ENCODE assay signal across 8 cellular contexts in genomic region chr7:130942211-130942964, GRCh38.
DNase-seq lines count a peak whose midpoint lies in the region; ATAC-seq and TF ChIP-seq lines count a peak whose summit lies in the region.

No MANE protein-coding gene starts in this region.

- WGBS in testis, 2 donors: 20 to 21% methylated on average over 10 of the region's 10 CpGs

- H3K4me1 ChIP-seq in right atrium auricular region (peaks cover 0 to 68% of the 10 kb centered on the region in 2 donors), testis (peaks cover 34% of the 10 kb centered on the region)

- ATAC-seq in HG03196 (IDR thresholded peaks at IDR 0.05; ENCODE audit: unreplicated experiment) (no peak), HG03354 (IDR thresholded peaks at IDR 0.05; ENCODE audit: poor library complexity, severe bottlenecking, unreplicated experiment) (no peak)

- no peak for TF ChIP-seq POLR2A in testis (IDR thresholded peaks at IDR 0.05)

- H3K9me3 ChIP-seq in right atrium auricular region (no peaks in the 10 kb centered on the region), testis (no peaks in the 10 kb centered on the region)

- H3K4me3 ChIP-seq in right atrium auricular region (peak overlapping the region in 1 of 2 donors; percentile 40), testis (no peak overlapping the region)

- no peaks in the 10 kb centered on the region for H3K27me3 Mint-ChIP-seq in T-helper 1 cell treated with Interleukin-12 subunit alpha and Interleukin-12 subunit beta and Interleukin-4 antibody, amounts not matched to agents 30 μg/mL and 1 μg/mL, for 36 hours (ENCODE audit: low read depth)
- H3K27me3 Mint-ChIP-seq in activated T-helper 1 cell treated with anti-CD3 and anti-CD28 coated beads, Interleukin-12 subunit alpha, Interleukin-12 subunit beta, Interleukin-2, Interleukin-4 antibody, amounts not matched to agents 30 ng/mL and 10 ng/mL and 1 ng/mL, durations not matched to agents 14 hours and 24 hours and 36 hours (ENCODE audit: insufficient read depth): no peaks in the 10 kb centered on the region

- H3K36me3 Mint-ChIP-seq in T-helper 1 cell treated with Interleukin-12 subunit alpha and Interleukin-12 subunit beta and Interleukin-4 antibody, amounts not matched to agents 30 μg/mL and 1 μg/mL, for 36 hours (ENCODE audit: low read depth): peaks cover 60% of the 10 kb centered on the region
- H3K36me3 Mint-ChIP-seq in activated T-helper 1 cell treated with anti-CD3 and anti-CD28 coated beads, Interleukin-12 subunit alpha, Interleukin-12 subunit beta, Interleukin-2, Interleukin-4 antibody, amounts not matched to agents 30 ng/mL and 10 ng/mL and 1 ng/mL, durations not matched to agents 14 hours and 24 hours and 36 hours (ENCODE audit: low read depth): peaks cover 54% of the 10 kb centered on the region

- peaks cover 19% of the 10 kb centered on the region for H3K36me3 ChIP-seq in right atrium auricular region
- no peaks in the 10 kb centered on the region for H3K36me3 ChIP-seq in testis (ENCODE audit: low read depth, missing control alignments)

- no peaks in the 10 kb centered on the region for H3K9me3 Mint-ChIP-seq in T-helper 1 cell treated with Interleukin-12 subunit alpha and Interleukin-12 subunit beta and Interleukin-4 antibody, amounts not matched to agents 30 μg/mL and 1 μg/mL, for 36 hours
- H3K9me3 Mint-ChIP-seq in activated T-helper 1 cell treated with anti-CD3 and anti-CD28 coated beads, Interleukin-12 subunit alpha, Interleukin-12 subunit beta, Interleukin-2, Interleukin-4 antibody, amounts not matched to agents 30 ng/mL and 10 ng/mL and 1 ng/mL, durations not matched to agents 14 hours and 24 hours and 36 hours: no peaks in the 10 kb centered on the region

- peak overlapping the region; percentile 87 for H3K27ac Mint-ChIP-seq in T-helper 1 cell treated with Interleukin-12 subunit alpha and Interleukin-12 subunit beta and Interleukin-4 antibody, amounts not matched to agents 30 μg/mL and 1 μg/mL, for 36 hours
- H3K27ac Mint-ChIP-seq in activated T-helper 1 cell treated with anti-CD3 and anti-CD28 coated beads, Interleukin-12 subunit alpha, Interleukin-12 subunit beta, Interleukin-2, Interleukin-4 antibody, amounts not matched to agents 30 ng/mL and 10 ng/mL and 1 ng/mL, durations not matched to agents 14 hours and 24 hours and 36 hours: peak overlapping the region; percentile 76

- no peaks in the 10 kb centered on the region for H3K27me3 ChIP-seq in right atrium auricular region
- H3K27me3 ChIP-seq in testis: no peaks in the 10 kb centered on the region

- DNase-seq in T-helper 1 cell: no peak
- no peak for DNase-seq in activated T-helper 1 cell treated with anti-CD3 and anti-CD28 coated beads, Interleukin-12 subunit alpha, Interleukin-12 subunit beta, Interleukin-2, Interleukin-4 antibody, amounts not matched to agents 30 ng/mL and 10 ng/mL and 1 ng/mL, durations not matched to agents 14 hours and 24 hours and 36 hours (ENCODE audit: low spot score)
- DNase-seq in right atrium auricular region (ENCODE audit: low spot score): no peak
- peak; percentile 70 for DNase-seq in testis
- DNase-seq in OCI-M2 (lab: John Stamatoyannopoulos, UW; ENCODE audit: unreplicated experiment): no peak

- peak overlapping the region; percentile 74 for H3K4me3 Mint-ChIP-seq in T-helper 1 cell treated with Interleukin-12 subunit alpha and Interleukin-12 subunit beta and Interleukin-4 antibody, amounts not matched to agents 30 μg/mL and 1 μg/mL, for 36 hours
- H3K4me3 Mint-ChIP-seq in activated T-helper 1 cell treated with anti-CD3 and anti-CD28 coated beads, Interleukin-12 subunit alpha, Interleukin-12 subunit beta, Interleukin-2, Interleukin-4 antibody, amounts not matched to agents 30 ng/mL and 10 ng/mL and 1 ng/mL, durations not matched to agents 14 hours and 24 hours and 36 hours: peak overlapping the region; percentile 65

- intact Hi-C loops in activated T-helper 1 cell treated with anti-CD3 and anti-CD28 coated beads, Interleukin-12 subunit alpha, Interleukin-12 subunit beta, Interleukin-2, Interleukin-4 antibody, amounts not matched to agents 30 ng/mL and 10 ng/mL and 1 ng/mL, durations not matched to agents 14 hours and 24 hours and 36 hours (cut with micrococcal nuclease): loop anchor here (10.0 kb wide), 1 partner anchor 48 kb away; no protein-coding TSS in a partner anchor
- intact Hi-C loops in testis (cut with DNase I; ENCODE audit: low total_unique reads): no loop called here

- no peak for TF ChIP-seq CTCF in right atrium auricular region (IDR thresholded peaks at IDR 0.05)
- TF ChIP-seq CTCF in testis (IDR thresholded peaks at IDR 0.05): no peak

- H3K27ac ChIP-seq in right atrium auricular region (peak overlapping the region; percentile 78 to 83), testis (peak overlapping the region; percentile 65 to 86)

- peaks cover 78% of the 10 kb centered on the region for H3K4me1 Mint-ChIP-seq in T-helper 1 cell treated with Interleukin-12 subunit alpha and Interleukin-12 subunit beta and Interleukin-4 antibody, amounts not matched to agents 30 μg/mL and 1 μg/mL, for 36 hours (ENCODE audit: low read depth)
- peaks cover 94% of the 10 kb centered on the region for H3K4me1 Mint-ChIP-seq in activated T-helper 1 cell treated with anti-CD3 and anti-CD28 coated beads, Interleukin-12 subunit alpha, Interleukin-12 subunit beta, Interleukin-2, Interleukin-4 antibody, amounts not matched to agents 30 ng/mL and 10 ng/mL and 1 ng/mL, durations not matched to agents 14 hours and 24 hours and 36 hours (ENCODE audit: low read depth)
